Comparison of ENCODE assay signal across 23 cellular contexts in genomic region chr19:34982275-34982674, GRCh38. TPM values are rescaled to one million over a fixed set of nuclear protein-coding genes. Genes with fewer than 3 reads are reported as not detected.
"Had no signal": no experiment of that assay in that cellular context is flagged by ENCODE, and none has a peak within 500 bp of the region (broad histone marks: within the 10 kb centered on the region; RNA-seq: fewer than 3 reads in every experiment).

No MANE protein-coding gene starts in this region.

- ATAC-seq: activated T-cell treated with anti-CD3 and anti-CD28 coated beads, Interleukin-2, amount 50 U/mL, for 72 hours; PC-3; T-helper 17 cell had no signal

- H3K27me3 ChIP-seq: adrenal gland had no signal

- H3K9me3 Mint-ChIP-seq: activated naive CD8-positive, alpha-beta T cell treated with anti-CD3 and anti-CD28 coated beads, Interleukin-2, amount 10 ng/mL, durations not matched to agents 7 days and 5 days had no signal

- H3K4me3 ChIP-seq: adrenal gland had no signal

- H3K27ac ChIP-seq: adrenal gland had no signal

- H3K27me3 Mint-ChIP-seq: T-helper 17 cell had no signal

- H3K4me3 Mint-ChIP-seq: activated CD4-positive, alpha-beta memory T cell treated with anti-CD3 and anti-CD28 coated beads, Interleukin-2, amount 10 ng/mL, durations not matched to agents 7 days and 5 days; activated naive CD8-positive, alpha-beta T cell treated with anti-CD3 and anti-CD28 coated beads, Interleukin-2, amount 10 ng/mL, durations not matched to agents 7 days and 5 days; activated T-cell treated with anti-CD3 and anti-CD28 coated beads, Interleukin-2, amount 50 U/mL, for 72 hours; T-helper 17 cell had no signal

- H3K27ac Mint-ChIP-seq: activated CD4-positive, alpha-beta memory T cell treated with anti-CD3 and anti-CD28 coated beads, Interleukin-2, amount 10 ng/mL, durations not matched to agents 7 days and 5 days; activated naive CD8-positive, alpha-beta T cell treated with anti-CD3 and anti-CD28 coated beads, Interleukin-2, amount 10 ng/mL, durations not matched to agents 7 days and 5 days; activated T-cell treated with anti-CD3 and anti-CD28 coated beads, Interleukin-2, amount 50 U/mL, for 72 hours; T-helper 17 cell had no signal

- H3K9me3 ChIP-seq: adrenal gland had no signal

- H3K36me3 ChIP-seq: adrenal gland had no signal

- DNase-seq: activated CD4-positive, alpha-beta memory T cell treated with anti-CD3 and anti-CD28 coated beads, Interleukin-2, amount 10 ng/mL, durations not matched to agents 7 days and 5 days; activated CD4-positive, alpha-beta T cell treated with anti-CD3 and anti-CD28 coated beads, Interleukin-2, amount 50 U/mL, for 1 hour; activated CD4-positive, CD25-positive, alpha-beta regulatory T cell; activated naive CD4-positive, alpha-beta T cell treated with anti-CD3 and anti-CD28 coated beads, Interleukin-2, amount 50 U/mL, for 16 hours; activated naive CD8-positive, alpha-beta T cell treated with anti-CD3 and anti-CD28 coated beads, Interleukin-2, amount 10 ng/mL, durations not matched to agents 7 days and 5 days; activated T-cell treated with anti-CD3 and anti-CD28 coated beads, Interleukin-2, amount 50 U/mL, for 72 hours; adrenal gland; anterior cingulate cortex; cerebellar nuclear complex; Karpas-422; MM.1S; NCI-H1105; NCI-H1436; NCI-H1694 treated with DMSO at 0.1 percent for 48 hours; NCI-H2029 treated with DMSO at 0.1 percent for 48 hours; NCI-H446; NCI-H524; PC-3; SIG-M5; T-helper 17 cell; T-helper 9 cell had no signal

RNA-seq across cellular contexts. Expression of gene HPN, which starts 59.2 kb away (rescaled TPM):
- total RNA-seq: activated CD4-positive, alpha-beta memory T cell treated with anti-CD3 and anti-CD28 coated beads, Interleukin-2, amount 10 ng/mL, durations not matched to agents 7 days and 5 days; activated CD8-positive, alpha-beta memory T cell treated with anti-CD3 and anti-CD28 coated beads for 36 hours; RPMI7951 had no signal
